Comparison of ENCODE assay signal across 1 cellular context in genomic region chr2:30253873-30254691, GRCh38.
TF ChIP-seq lines count a peak whose summit lies in the region.

No MANE protein-coding gene starts in this region.

TF ChIP-seq in IMR-90, 13 proteins besides CTCF, POLR2A, EP300 and RAD21:
- no peak for TF ChIP-seq NFE2L2 (IDR thresholded peaks at IDR 0.05; ENCODE audit: low read depth, low read length)
- no peak for TF ChIP-seq MAFK (IDR thresholded peaks at IDR 0.05; ENCODE audit: low read depth, low read length)
- TF ChIP-seq SMC3 (IDR thresholded peaks at IDR 0.05; ENCODE audit: low read depth, low read length): no peak
- TF ChIP-seq MAZ (IDR thresholded peaks at IDR 0.05; ENCODE audit: borderline replicate concordance, low read depth, low read length): no peak
- no peak for TF ChIP-seq FOS (IDR thresholded peaks at IDR 0.05; ENCODE audit: low read depth, low read length)
- TF ChIP-seq MXI1 (IDR thresholded peaks at IDR 0.05; ENCODE audit: borderline replicate concordance, low read depth, low read length): no peak
- TF ChIP-seq RFX5 (IDR thresholded peaks at IDR 0.05; ENCODE audit: low read depth, low read length): no peak
- no peak for TF ChIP-seq CEBPB (IDR thresholded peaks at IDR 0.05; ENCODE audit: low read depth, low read length)
- TF ChIP-seq, protein P1, sequence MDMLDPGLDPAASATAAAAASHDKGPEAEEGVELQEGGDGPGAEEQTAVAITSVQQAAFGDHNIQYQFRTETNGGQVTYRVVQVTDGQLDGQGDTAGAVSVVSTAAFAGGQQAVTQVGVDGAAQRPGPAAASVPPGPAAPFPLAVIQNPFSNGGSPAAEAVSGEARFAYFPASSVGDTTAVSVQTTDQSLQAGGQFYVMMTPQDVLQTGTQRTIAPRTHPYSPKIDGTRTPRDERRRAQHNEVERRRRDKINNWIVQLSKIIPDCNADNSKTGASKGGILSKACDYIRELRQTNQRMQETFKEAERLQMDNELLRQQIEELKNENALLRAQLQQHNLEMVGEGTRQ (IDR thresholded peaks at IDR 0.05; ENCODE audit: low read depth, low read length): no peak
- no peak for TF ChIP-seq BHLHE40 (IDR thresholded peaks at IDR 0.05; ENCODE audit: low read depth, low read length)
- no peak for TF ChIP-seq CHD1 (IDR thresholded peaks at IDR 0.05; ENCODE audit: low read depth, low read length)
- no peak for TF ChIP-seq RCOR1 (IDR thresholded peaks at IDR 0.05; ENCODE audit: insufficient replicate concordance, low read length)
- TF ChIP-seq, protein P2, sequence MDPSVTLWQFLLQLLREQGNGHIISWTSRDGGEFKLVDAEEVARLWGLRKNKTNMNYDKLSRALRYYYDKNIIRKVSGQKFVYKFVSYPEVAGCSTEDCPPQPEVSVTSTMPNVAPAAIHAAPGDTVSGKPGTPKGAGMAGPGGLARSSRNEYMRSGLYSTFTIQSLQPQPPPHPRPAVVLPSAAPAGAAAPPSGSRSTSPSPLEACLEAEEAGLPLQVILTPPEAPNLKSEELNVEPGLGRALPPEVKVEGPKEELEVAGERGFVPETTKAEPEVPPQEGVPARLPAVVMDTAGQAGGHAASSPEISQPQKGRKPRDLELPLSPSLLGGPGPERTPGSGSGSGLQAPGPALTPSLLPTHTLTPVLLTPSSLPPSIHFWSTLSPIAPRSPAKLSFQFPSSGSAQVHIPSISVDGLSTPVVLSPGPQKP (IDR thresholded peaks at IDR 0.05; ENCODE audit: borderline replicate concordance, low read depth, low read length): no peak
